9 cellular contexts compared by ENCODE assay signal in the genomic region with DNA sequence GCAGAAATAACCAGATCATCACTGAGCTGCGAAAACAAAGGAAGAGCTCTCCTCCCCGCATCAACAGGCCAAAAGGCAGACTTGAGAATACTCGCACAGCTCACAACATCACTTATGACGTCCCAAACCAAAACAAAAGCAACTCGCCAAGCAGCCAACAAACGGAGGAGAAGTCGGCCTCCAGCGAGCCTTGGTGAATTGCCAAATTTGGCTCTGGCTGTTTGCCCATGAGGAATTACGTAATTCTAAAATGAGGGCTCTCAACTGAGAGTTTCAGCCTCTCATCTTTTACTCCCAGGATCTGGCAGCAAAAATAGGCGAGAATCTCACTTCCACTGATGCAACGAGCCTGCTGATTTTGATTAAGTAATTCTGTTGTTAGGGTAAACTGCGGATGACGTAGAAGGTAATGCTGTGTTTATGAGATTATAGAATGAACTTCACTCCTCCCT. TPM values are rescaled to one million over a fixed set of nuclear protein-coding genes. Genes with fewer than 3 reads are reported as not detected.
DNase-seq lines count a peak whose midpoint lies in the region; ATAC-seq, FAIRE-seq and TF ChIP-seq lines count a peak whose summit lies in the region.
"Had no signal": no experiment of that assay in that cellular context is flagged by ENCODE, and none has a peak within 500 bp of the region (broad histone marks: within the 10 kb centered on the region; RNA-seq: fewer than 3 reads in every experiment).

No MANE protein-coding gene starts in this region.

- H3K27ac Mint-ChIP-seq in chondrocyte (ENCODE audit: unreplicated experiment) = no peak overlapping the region
- no peak overlapping the region for H3K27ac Mint-ChIP-seq in effector memory CD8-positive, alpha-beta T cell
- no peak overlapping the region for H3K27ac Mint-ChIP-seq in activated naive CD4-positive, alpha-beta T cell treated with anti-CD3 and anti-CD28 coated beads for 36 hours
- H3K27ac Mint-ChIP-seq: activated CD8-positive, alpha-beta T cell treated with anti-CD3 and anti-CD28 coated beads, Interleukin-2, amount 10 ng/mL, durations not matched to agents 7 days and 5 days had no signal

- no peaks in the 10 kb centered on the region for H3K36me3 Mint-ChIP-seq in chondrocyte (ENCODE audit: low read depth)
- H3K36me3 Mint-ChIP-seq in effector memory CD8-positive, alpha-beta T cell (ENCODE audit: insufficient read depth) = no peaks in the 10 kb centered on the region
- H3K36me3 Mint-ChIP-seq in activated naive CD4-positive, alpha-beta T cell treated with anti-CD3 and anti-CD28 coated beads for 36 hours (ENCODE audit: low read depth) = no peaks in the 10 kb centered on the region

- no peaks in the 10 kb centered on the region for H3K9me3 Mint-ChIP-seq in chondrocyte (ENCODE audit: low read depth)
- no peaks in the 10 kb centered on the region for H3K9me3 Mint-ChIP-seq in effector memory CD8-positive, alpha-beta T cell
- H3K9me3 Mint-ChIP-seq in activated naive CD4-positive, alpha-beta T cell treated with anti-CD3 and anti-CD28 coated beads for 36 hours = no peaks in the 10 kb centered on the region

- no peak for ATAC-seq in effector memory CD8-positive, alpha-beta T cell (replicated peaks)
- ATAC-seq: activated CD8-positive, alpha-beta T cell treated with anti-CD3 and anti-CD28 coated beads, Interleukin-2, amount 10 ng/mL, durations not matched to agents 7 days and 5 days had no signal

- no peak overlapping the region for H3K4me3 ChIP-seq in astrocyte of the cerebellum (ENCODE audit: low read depth, low read length)

- in situ Hi-C loops in astrocyte of the cerebellum (cut with HindIII; ENCODE audit: low sequenced_read_pairs) = no loop called here

- TF ChIP-seq CTCF in astrocyte of the cerebellum (IDR thresholded peaks at IDR 0.05; ENCODE audit: low read depth, low read length, missing control alignments) (no peak), chondrocyte (IDR thresholded peaks at IDR 0.05) (no peak)

- peaks cover 6% of the 10 kb centered on the region for H3K4me1 Mint-ChIP-seq in chondrocyte (ENCODE audit: low read depth)
- no peaks in the 10 kb centered on the region for H3K4me1 Mint-ChIP-seq in effector memory CD8-positive, alpha-beta T cell (ENCODE audit: low read depth in 2 of 2)
- H3K4me1 Mint-ChIP-seq in activated naive CD4-positive, alpha-beta T cell treated with anti-CD3 and anti-CD28 coated beads for 36 hours (ENCODE audit: low read depth) = no peaks in the 10 kb centered on the region

- intact Hi-C loops in activated naive CD4-positive, alpha-beta T cell treated with anti-CD3 and anti-CD28 coated beads for 36 hours (cut with micrococcal nuclease) = no loop called here

- DNase-seq in NCI-H1105 (lab: John Stamatoyannopoulos, UW) (peak; percentile 84), astrocyte of the cerebellum (ENCODE audit: low read depth) (peak; percentile 70), superior temporal gyrus (ENCODE audit: extremely low spot score) (peak; percentile 90), HuH-7.5 (ENCODE audit: low spot score) (no peak), chondrocyte (ENCODE audit: low spot score) (no peak)
- no peak for DNase-seq in effector memory CD8-positive, alpha-beta T cell
- DNase-seq in activated naive CD4-positive, alpha-beta T cell treated with anti-CD3 and anti-CD28 coated beads for 36 hours = no peak
- DNase-seq: activated CD8-positive, alpha-beta T cell treated with anti-CD3 and anti-CD28 coated beads, Interleukin-2, amount 10 ng/mL, durations not matched to agents 7 days and 5 days had no signal

- no peak overlapping the region for H3K4me3 Mint-ChIP-seq in chondrocyte (ENCODE audit: unreplicated experiment)
- H3K4me3 Mint-ChIP-seq in effector memory CD8-positive, alpha-beta T cell = no peak overlapping the region
- H3K4me3 Mint-ChIP-seq in activated naive CD4-positive, alpha-beta T cell treated with anti-CD3 and anti-CD28 coated beads for 36 hours = no peak overlapping the region
- H3K4me3 Mint-ChIP-seq: activated CD8-positive, alpha-beta T cell treated with anti-CD3 and anti-CD28 coated beads, Interleukin-2, amount 10 ng/mL, durations not matched to agents 7 days and 5 days had no signal

- CTCF ChIA-PET in activated naive CD4-positive, alpha-beta T cell treated with anti-CD3 and anti-CD28 coated beads for 36 hours (lab: Charles Lee) = no interaction called here

- FAIRE-seq in islet of Langerhans (lab: Jason Lieb, UNC) = peak; percentile 30

- H3K27me3 Mint-ChIP-seq in chondrocyte (ENCODE audit: low read depth) = no peaks in the 10 kb centered on the region
- no peaks in the 10 kb centered on the region for H3K27me3 Mint-ChIP-seq in effector memory CD8-positive, alpha-beta T cell
- H3K27me3 Mint-ChIP-seq in activated naive CD4-positive, alpha-beta T cell treated with anti-CD3 and anti-CD28 coated beads for 36 hours (ENCODE audit: low read depth) = peaks cover 4% of the 10 kb centered on the region

RNA-seq across cellular contexts. Expression of a gene that starts 51.7 kb away (rescaled TPM):
- 3.5 to 4.9 TPM (median 3.9 TPM) in 3 replicates for total RNA-seq in chondrocyte
- under 1 TPM; 0.10 to 0.14 TPM for total RNA-seq in activated naive CD4-positive, alpha-beta T cell treated with anti-CD3 and anti-CD28 coated beads for 36 hours
- total RNA-seq: activated CD8-positive, alpha-beta T cell treated with anti-CD3 and anti-CD28 coated beads, Interleukin-2, amount 10 ng/mL, durations not matched to agents 7 days and 5 days had no signal

Comparison
In these comparisons a context has a peak if more than half of its experiments do, and no peak if none do; other contexts are left out.
1. DNase-seq: peak in NCI-H1105 (single experiment), astrocyte of the cerebellum (single experiment) and superior temporal gyrus (single experiment); none in HuH-7.5 (single experiment), chondrocyte (single experiment), effector memory CD8-positive, alpha-beta T cell (0 of 3) and activated naive CD4-positive, alpha-beta T cell treated with anti-CD3 and anti-CD28 coated beads for 36 hours (single experiment).